8 cellular contexts compared by ENCODE assay signal in the genomic region with DNA sequence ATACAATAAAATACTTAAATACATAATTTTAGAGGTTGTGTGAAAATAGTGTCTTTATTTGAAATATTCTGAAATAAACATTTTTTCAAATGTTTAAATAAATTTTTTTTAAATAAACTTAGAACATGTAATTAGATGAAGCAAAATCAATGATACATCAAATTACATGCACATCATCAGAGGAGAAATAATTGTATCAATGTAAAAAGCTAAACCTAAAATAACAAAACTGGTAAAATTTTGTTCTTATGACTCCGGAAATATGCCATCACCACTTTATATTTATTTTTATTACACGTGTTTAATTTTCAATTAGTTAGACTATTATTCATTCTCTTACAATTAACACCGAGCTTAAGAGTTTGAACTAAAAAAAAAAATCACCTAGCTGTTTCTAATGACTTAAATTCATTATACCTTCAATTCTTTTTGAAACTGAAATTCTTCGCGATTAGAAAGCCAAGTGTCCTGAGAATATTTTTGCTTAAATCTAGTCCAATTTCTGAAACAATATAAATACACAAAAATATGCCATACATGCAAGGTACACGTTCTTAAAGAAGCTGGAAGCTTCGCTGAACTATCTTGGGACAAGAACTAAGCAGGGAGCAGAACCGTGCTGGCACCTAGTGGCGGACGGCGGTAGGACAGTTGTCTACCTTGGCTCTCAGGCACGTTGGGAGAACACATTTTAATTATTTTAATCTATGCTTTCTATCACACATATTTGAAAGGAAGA.
DNase-seq lines count a peak whose midpoint lies in the region; ATAC-seq and TF ChIP-seq lines count a peak whose summit lies in the region.

No MANE protein-coding gene starts in this region.

- TF ChIP-seq POLR2A in esophagus squamous epithelium (IDR thresholded peaks at IDR 0.05), result no peak

- H3K27ac ChIP-seq in HL-60 (replicated peaks), result no peak overlapping the region
- H3K27ac ChIP-seq in esophagus squamous epithelium, result peak overlapping the region in 3 of 4 donors; percentile 47 to 78 (median 71)

- H3K4me1 Mint-ChIP-seq in activated CD8-positive, alpha-beta memory T cell treated with anti-CD3 and anti-CD28 coated beads, Interleukin-2, amount 10 ng/mL, durations not matched to agents 7 days and 5 days, result no peaks in the 10 kb centered on the region
- H3K4me1 Mint-ChIP-seq in naive thymus-derived CD8-positive, alpha-beta T cell, result no peaks in the 10 kb centered on the region

- H3K36me3 Mint-ChIP-seq in activated CD8-positive, alpha-beta memory T cell treated with anti-CD3 and anti-CD28 coated beads, Interleukin-2, amount 10 ng/mL, durations not matched to agents 7 days and 5 days, result no peaks in the 10 kb centered on the region
- H3K36me3 Mint-ChIP-seq in naive thymus-derived CD8-positive, alpha-beta T cell, result no peaks in the 10 kb centered on the region

- peak; percentile 91 for ATAC-seq in GM21390 (IDR thresholded peaks at IDR 0.05; ENCODE audit: unreplicated experiment)
- ATAC-seq in activated CD8-positive, alpha-beta memory T cell treated with anti-CD3 and anti-CD28 coated beads, Interleukin-2, amount 10 ng/mL, durations not matched to agents 7 days and 5 days, result peak; percentile 39
- no peak for ATAC-seq in naive thymus-derived CD8-positive, alpha-beta T cell

- H3K9me3 ChIP-seq in esophagus squamous epithelium, result no peaks in the 10 kb centered on the region

- POLR2A ChIA-PET in naive thymus-derived CD8-positive, alpha-beta T cell (lab: Charles Lee), result no interaction called here

- no peaks in the 10 kb centered on the region for H3K36me3 ChIP-seq in esophagus squamous epithelium

- no peaks in the 10 kb centered on the region for H3K27me3 Mint-ChIP-seq in activated CD8-positive, alpha-beta memory T cell treated with anti-CD3 and anti-CD28 coated beads, Interleukin-2, amount 10 ng/mL, durations not matched to agents 7 days and 5 days
- peaks cover 4 to 20% (median 4%) of the 10 kb centered on the region in 5 donors for H3K27me3 Mint-ChIP-seq in naive thymus-derived CD8-positive, alpha-beta T cell

- no peak overlapping the region for H3K27ac Mint-ChIP-seq in activated CD8-positive, alpha-beta memory T cell treated with anti-CD3 and anti-CD28 coated beads, Interleukin-2, amount 10 ng/mL, durations not matched to agents 7 days and 5 days
- no peak overlapping the region for H3K27ac Mint-ChIP-seq in naive thymus-derived CD8-positive, alpha-beta T cell

- DNase-seq in DMS153 (lab: John Stamatoyannopoulos, UW), result peak; percentile 25
- peak; percentile 20 to 56 for DNase-seq in HL-60 (ENCODE audit: low read depth in 1 of 2, low spot score in 1 of 2)
- peak; percentile 78 for DNase-seq in NCI-H748 treated with DMSO at 0.1 percent for 48 hours (lab: John Stamatoyannopoulos, UW)
- peak; percentile 65 for DNase-seq in activated CD8-positive, alpha-beta memory T cell treated with anti-CD3 and anti-CD28 coated beads, Interleukin-2, amount 10 ng/mL, durations not matched to agents 7 days and 5 days
- DNase-seq in esophagus squamous epithelium (lab: John Stamatoyannopoulos, UW), result no peak
- DNase-seq in naive thymus-derived CD8-positive, alpha-beta T cell, result peak in 7 of 10 donors; percentile 6 to 61 (median 16)
- DNase-seq in superior temporal gyrus (ENCODE audit: extremely low spot score), result peak; percentile 84

- H3K9me3 Mint-ChIP-seq in activated CD8-positive, alpha-beta memory T cell treated with anti-CD3 and anti-CD28 coated beads, Interleukin-2, amount 10 ng/mL, durations not matched to agents 7 days and 5 days (ENCODE audit: low read depth), result no peaks in the 10 kb centered on the region
- H3K9me3 Mint-ChIP-seq in naive thymus-derived CD8-positive, alpha-beta T cell, result peaks cover 0 to 3% (median 0%) of the 10 kb centered on the region in 9 donors

- H3K4me3 ChIP-seq in HL-60 (replicated peaks; ENCODE audit: insufficient read depth, low read length), result no peak overlapping the region
- H3K4me3 ChIP-seq in esophagus squamous epithelium, result no peak overlapping the region

- intact Hi-C loops in esophagus squamous epithelium (cut with DNase I), result loop anchor here (10.0 kb wide), 3 partner anchors 167 to 277 kb away; a partner anchor contains a TSS

- peaks cover 0 to 62% (median 4%) of the 10 kb centered on the region in 3 donors for H3K4me1 ChIP-seq in esophagus squamous epithelium

- WGBS in esophagus squamous epithelium, 2 donors, result 9% methylated on average over 12 of the region's 12 CpGs

- no peak overlapping the region for H3K4me3 Mint-ChIP-seq in activated CD8-positive, alpha-beta memory T cell treated with anti-CD3 and anti-CD28 coated beads, Interleukin-2, amount 10 ng/mL, durations not matched to agents 7 days and 5 days
- no peak overlapping the region for H3K4me3 Mint-ChIP-seq in naive thymus-derived CD8-positive, alpha-beta T cell

- CTCF ChIA-PET in activated CD8-positive, alpha-beta memory T cell treated with anti-CD3 and anti-CD28 coated beads, Interleukin-2, amount 10 ng/mL, durations not matched to agents 7 days and 5 days (lab: Charles Lee), result interaction anchor here (0.6 to 1.7 kb wide), 6 partner anchors 8 to 388 kb away, joined by 3 to 10 read pairs (median 4); no protein-coding TSS in a partner anchor

- TF ChIP-seq CTCF in HL-60 (IDR thresholded peaks at IDR 0.05; ENCODE audit: insufficient read depth, low read length) (peak; percentile 83), esophagus squamous epithelium (IDR thresholded peaks at IDR 0.05) (peak; percentile 61 to 97 (median 96))

- no peaks in the 10 kb centered on the region for H3K27me3 ChIP-seq in HL-60 (ENCODE audit: insufficient read depth, poor library complexity, severe bottlenecking)
- no peaks in the 10 kb centered on the region for H3K27me3 ChIP-seq in esophagus squamous epithelium

Comparison
In these comparisons a context has a peak if more than half of its experiments do, and no peak if none do; other contexts are left out.
1. ATAC-seq: peak in GM21390 (single experiment) and activated CD8-positive, alpha-beta memory T cell treated with anti-CD3 and anti-CD28 coated beads, Interleukin-2, amount 10 ng/mL, durations not matched to agents 7 days and 5 days (single experiment); none in naive thymus-derived CD8-positive, alpha-beta T cell (0 of 2).